In genomic region chr13:30408319-30409101, GRCh38 we compare ENCODE assay signal across 8 cellular contexts. TPM values are rescaled to one million over a fixed set of nuclear protein-coding genes. Genes with fewer than 3 reads are reported as not detected.
DNase-seq lines count a peak whose midpoint lies in the region; ATAC-seq, FAIRE-seq and TF ChIP-seq lines count a peak whose summit lies in the region.

No MANE protein-coding gene starts in this region.

- H3K27me3 ChIP-seq in CD8-positive, alpha-beta T cell (ENCODE audit: insufficient read depth, low read length): no peaks in the 10 kb centered on the region
- H3K27me3 ChIP-seq in astrocyte (ENCODE audit: insufficient read depth, low read length): no peaks in the 10 kb centered on the region
- H3K27me3 ChIP-seq in rectal smooth muscle tissue (ENCODE audit: control insufficient read depth, insufficient read depth, low read length): no peaks in the 10 kb centered on the region
- H3K27me3 ChIP-seq in vagina: no peaks in the 10 kb centered on the region

- H3K36me3 ChIP-seq in CD8-positive, alpha-beta T cell (ENCODE audit: insufficient read depth, low read length): no peaks in the 10 kb centered on the region
- H3K36me3 ChIP-seq in astrocyte (ENCODE audit: insufficient read depth, low read length): no peaks in the 10 kb centered on the region
- H3K36me3 ChIP-seq in rectal smooth muscle tissue (ENCODE audit: control insufficient read depth, insufficient read depth, low read length): no peaks in the 10 kb centered on the region
- H3K36me3 ChIP-seq in vagina: no peaks in the 10 kb centered on the region

- H3K4me1 Mint-ChIP-seq in CD8-positive, alpha-beta T cell (ENCODE audit: low read depth): peaks cover 27% of the 10 kb centered on the region
- H3K4me1 Mint-ChIP-seq in astrocyte (ENCODE audit: low read depth, unreplicated experiment): peaks cover 13% of the 10 kb centered on the region

- H3K9ac ChIP-seq in astrocyte (ENCODE audit: low read length) (peak overlapping the region; percentile 70), rectal smooth muscle tissue (ENCODE audit: low read length) (no peak overlapping the region)

- peak overlapping the region; percentile 94 for H2AFZ ChIP-seq in astrocyte (ENCODE audit: low read depth, low read length)

- intact Hi-C loops in CD8-positive, alpha-beta T cell (cut with DNase I, micrococcal nuclease): loop anchor here (1.0 to 10.0 kb wide), 11 partner anchors 13 to 558 kb away; partner anchors contain the start of genes KATNAL1 (in 2 of the 2), UBE2L5 (in 1 of the 2), UBL3 (in 1 of the 2) and USPL1 (in 1 of the 2)
- intact Hi-C loops in vagina (cut with DNase I): loop anchor here (5.0 to 10.0 kb wide), 2 partner anchors 94 to 209 kb away; partner anchors contain the start of gene USPL1

- DNase-seq in CD8-positive, alpha-beta T cell: peak; percentile 82 to 93 (median 90)
- DNase-seq in HUDEP-2 (lab: John Stamatoyannopoulos, UW; ENCODE audit: unreplicated experiment in 76 of 76): peak in 73 of 76 experiments; percentile 10 to 88 (median 70)
- DNase-seq in T-helper 2 cell: peak; percentile 80 to 95 (median 89)
- DNase-seq in astrocyte (ENCODE audit: low read depth): peak; percentile 77
- peak; percentile 74 for DNase-seq in hepatic stellate cell (ENCODE audit: low spot score)
- DNase-seq in vagina (ENCODE audit: extremely low spot score in 2 of 2): peak in 1 of 2 donors; percentile 97

- H3K27ac Mint-ChIP-seq in CD8-positive, alpha-beta T cell: peak overlapping the region; percentile 86
- peak overlapping the region; percentile 75 for H3K27ac Mint-ChIP-seq in astrocyte (ENCODE audit: unreplicated experiment)

- CTCF ChIA-PET in CD8-positive, alpha-beta T cell (lab: Charles Lee): interaction anchor here (0.6 to 4.7 kb wide), 13 partner anchors 8 to 276 kb away, joined by 3 to 21 read pairs (median 7); no protein-coding TSS in a partner anchor

- no peak for FAIRE-seq in astrocyte (lab: Jason Lieb, UNC)

- H3K4me3 ChIP-seq in CD8-positive, alpha-beta T cell (ENCODE audit: low read depth, low read length): peak overlapping the region; percentile 31
- H3K4me3 ChIP-seq in astrocyte (ENCODE audit: insufficient read depth, low read depth, low read length): peak overlapping the region; percentile 34
- H3K4me3 ChIP-seq in rectal smooth muscle tissue (ENCODE audit: low read length): peak overlapping the region; percentile 55
- H3K4me3 ChIP-seq in vagina: peak overlapping the region; percentile 38 to 46

- peak; percentile 94 for ATAC-seq in CD8-positive, alpha-beta T cell
- ATAC-seq in GM19468 (IDR thresholded peaks at IDR 0.05; ENCODE audit: extremely low read depth, unreplicated experiment): peak; percentile 90

- no peaks in the 10 kb centered on the region for H3K27me3 Mint-ChIP-seq in CD8-positive, alpha-beta T cell (ENCODE audit: low read depth)
- H3K27me3 Mint-ChIP-seq in astrocyte (ENCODE audit: low read depth, unreplicated experiment): peaks cover 3% of the 10 kb centered on the region

- TF ChIP-seq POLR2A in vagina (IDR thresholded peaks at IDR 0.05): no peak

- peaks cover 14% of the 10 kb centered on the region for H3K4me1 ChIP-seq in CD8-positive, alpha-beta T cell (ENCODE audit: insufficient read depth, low read length)
- H3K4me1 ChIP-seq in astrocyte (ENCODE audit: insufficient read depth, low read length): peaks cover 9% of the 10 kb centered on the region
- peaks cover 8% of the 10 kb centered on the region for H3K4me1 ChIP-seq in rectal smooth muscle tissue (ENCODE audit: control insufficient read depth, insufficient read depth, low read length)
- H3K4me1 ChIP-seq in vagina: peaks cover 36% of the 10 kb centered on the region

- H3K36me3 Mint-ChIP-seq in CD8-positive, alpha-beta T cell: no peaks in the 10 kb centered on the region
- no peaks in the 10 kb centered on the region for H3K36me3 Mint-ChIP-seq in astrocyte (ENCODE audit: low read depth, unreplicated experiment)

- H3K79me2 ChIP-seq in astrocyte (ENCODE audit: insufficient read depth, low read length): no peaks in the 10 kb centered on the region

- peak; percentile 74 for TF ChIP-seq CTCF in CD8-positive, alpha-beta T cell (IDR thresholded peaks at IDR 0.05)
- TF ChIP-seq CTCF in astrocyte (IDR thresholded peaks at IDR 0.05; ENCODE audit: insufficient read depth, low read depth, low read length): peak; percentile 27
- TF ChIP-seq CTCF in vagina (IDR thresholded peaks at IDR 0.05): peak; percentile 17 to 85 (median 65)

- H3K4me2 ChIP-seq in astrocyte (ENCODE audit: low read length): peak overlapping the region; percentile 83

- H3K9me3 ChIP-seq in CD8-positive, alpha-beta T cell (ENCODE audit: low read length): no peaks in the 10 kb centered on the region
- H3K9me3 ChIP-seq in astrocyte (ENCODE audit: insufficient read depth, low read depth, low read length): no peaks in the 10 kb centered on the region
- H3K9me3 ChIP-seq in vagina: no peaks in the 10 kb centered on the region

- H3K4me3 Mint-ChIP-seq in CD8-positive, alpha-beta T cell: peak overlapping the region; percentile 72
- peak overlapping the region; percentile 45 for H3K4me3 Mint-ChIP-seq in astrocyte (ENCODE audit: unreplicated experiment)

- no peaks in the 10 kb centered on the region for H3K9me3 Mint-ChIP-seq in CD8-positive, alpha-beta T cell
- no peaks in the 10 kb centered on the region for H3K9me3 Mint-ChIP-seq in astrocyte (ENCODE audit: unreplicated experiment)

- no peaks in the 10 kb centered on the region for H4K20me1 ChIP-seq in astrocyte (ENCODE audit: insufficient read depth, low read length)

- no peak overlapping the region for H3K27ac ChIP-seq in CD8-positive, alpha-beta T cell (ENCODE audit: low read depth, low read length)
- H3K27ac ChIP-seq in astrocyte (ENCODE audit: low read depth, low read length) (no peak overlapping the region), rectal smooth muscle tissue (ENCODE audit: low read depth, low read length) (peak overlapping the region; percentile 79), vagina (peak overlapping the region; percentile 92)

- POLR2A ChIA-PET in CD8-positive, alpha-beta T cell (lab: Charles Lee): interaction anchor here (0.5 to 4.2 kb wide), 10 partner anchors 8 to 146 kb away, joined by 3 to 14 read pairs (median 3); partner anchors contain the start of gene UBE2L5

RNA-seq across cellular contexts. Expression of gene UBE2L5, which starts 13.8 kb away (rescaled TPM):
- not detected for total RNA-seq in CD8-positive, alpha-beta T cell
- total RNA-seq in astrocyte (not detected in 2 replicates), vagina (not detected)

RNA-seq across cellular contexts. Expression of gene HMGB1, which starts 57.2 kb away (rescaled TPM):
- 100 to 1,000 TPM; 445 to 453 TPM for total RNA-seq in CD8-positive, alpha-beta T cell
- 177 and 200 TPM in 2 replicates for total RNA-seq in astrocyte
- 215 TPM for total RNA-seq in vagina

Comparison
In these comparisons a context has a peak if more than half of its experiments do, and no peak if none do; other contexts are left out.
1. H3K27ac ChIP-seq: peak in rectal smooth muscle tissue (single experiment) and vagina (single experiment); none in CD8-positive, alpha-beta T cell (single experiment) and astrocyte (single experiment).
2. Peak in every context shown above with its lines, with median percentiles within 50 percentile points of each other: H3K4me3 ChIP-seq and CTCF ChIP-seq.